ENCODE assay signal across 1 cellular context in genomic region chr3:46895204-46895660, GRCh38.
TF ChIP-seq lines count a peak whose summit lies in the region.

No MANE protein-coding gene starts in this region.

TF ChIP-seq in IMR-90, 13 proteins besides CTCF, POLR2A, EP300 and RAD21 (continued from another document):
- no peak for TF ChIP-seq ELK1 (IDR thresholded peaks at IDR 0.05; ENCODE audit: borderline replicate concordance, low read depth, low read length)
- TF ChIP-seq CHD1 (IDR thresholded peaks at IDR 0.05; ENCODE audit: low read depth, low read length), result no peak
- no peak for TF ChIP-seq RCOR1 (IDR thresholded peaks at IDR 0.05; ENCODE audit: insufficient replicate concordance, low read length)
- TF ChIP-seq FOS (IDR thresholded peaks at IDR 0.05; ENCODE audit: low read depth, low read length), result no peak
